ENCODE assay signal across 8 cellular contexts in genomic region chr2:20135631-20136050, GRCh38.
DNase-seq lines count a peak whose midpoint lies in the region; ATAC-seq, FAIRE-seq and TF ChIP-seq lines count a peak whose summit lies in the region.

No MANE protein-coding gene starts in this region.

- no peak overlapping the region for H3K4me3 ChIP-seq in bronchial epithelial cell (ENCODE audit: low read depth, low read length)

- no peaks in the 10 kb centered on the region for H3K27me3 ChIP-seq in bronchial epithelial cell (ENCODE audit: control insufficient read depth, insufficient read depth, low read length)

- ATAC-seq in GM21367 (IDR thresholded peaks at IDR 0.05; ENCODE audit: unreplicated experiment), result peak; percentile 71
- ATAC-seq in left colon, result peak; percentile 59

- intact Hi-C loops in left colon (cut with DNase I, micrococcal nuclease), result loop anchor here in 1 of 2 donors (10.0 kb wide), 1 partner anchor 89 kb away; the partner anchor contains the start of gene SDC1
- intact Hi-C loops in posterior vena cava (cut with DNase I), result loop anchor here in 1 of 2 donors (10.0 kb wide), 1 partner anchor 89 kb away; the partner anchor contains the start of gene SDC1

- H3K36me3 ChIP-seq in bronchial epithelial cell (ENCODE audit: control insufficient read depth, insufficient read depth, low read length), result no peaks in the 10 kb centered on the region

- FAIRE-seq in bronchial epithelial cell (lab: Jason Lieb, UNC), result peak; percentile 58

- peak; percentile 87 for DNase-seq in ELF-1 (ENCODE audit: low read depth, low spot score)
- peak; percentile 33 for DNase-seq in HK-2 (ENCODE audit: unreplicated experiment)
- DNase-seq in RPMI7951 (ENCODE audit: low read depth), result peak; percentile 71
- DNase-seq in bronchial epithelial cell (ENCODE audit: low read depth), result no peak
- peak; percentile 56 to 73 for DNase-seq in left colon
- DNase-seq in stimulated activated CD8-positive, alpha-beta memory T cell treated with anti-CD3 and anti-CD28 coated beads, Interleukin-2, amount 100 ng/mL, for 48 hours (ENCODE audit: low read depth in 2 of 2), result peak; percentile 19 to 34
- no peak for DNase-seq in posterior vena cava (ENCODE audit: low spot score)

- peak; percentile 88 for TF ChIP-seq CTCF in bronchial epithelial cell (IDR thresholded peaks at IDR 0.05; ENCODE audit: insufficient read depth, low read length, severe bottlenecking)

Comparison
In these comparisons a context has a peak if more than half of its experiments do, and no peak if none do; other contexts are left out.
1. DNase-seq: peak in ELF-1 (single experiment), HK-2 (single experiment), RPMI7951 (single experiment), left colon (2 of 2) and stimulated activated CD8-positive, alpha-beta memory T cell treated with anti-CD3 and anti-CD28 coated beads, Interleukin-2, amount 100 ng/mL, for 48 hours (2 of 2); none in bronchial epithelial cell (single experiment) and posterior vena cava (single experiment).